Comparison of ENCODE assay signal across 19 cellular contexts in genomic region chr19:34228347-34228746, GRCh38.
"Had no signal": no experiment of that assay in that cellular context is flagged by ENCODE, and none has a peak within 500 bp of the region (broad histone marks: within the 10 kb centered on the region; RNA-seq: fewer than 3 reads in every experiment).

No MANE protein-coding gene starts in this region.

- DNase-seq: activated CD4-positive, alpha-beta memory T cell treated with anti-CD3 and anti-CD28 coated beads, Interleukin-2, amount 10 ng/mL, durations not matched to agents 7 days and 5 days; activated CD8-positive, alpha-beta memory T cell treated with anti-CD3 and anti-CD28 coated beads, Interleukin-2, amount 50 U/mL, for 48 hours; activated naive CD4-positive, alpha-beta T cell; dermis blood vessel endothelial cell; endodermal cell; glutamatergic neuron; immature natural killer cell; mucosa of descending colon; occipital lobe; stimulated activated CD4-positive, alpha-beta T cell treated with anti-CD3 and anti-CD28 coated beads, Interleukin-2, amount 100 ng/mL, for 24 hours; stimulated activated naive B cell treated with anti-CD40 and anti-IgM and Interleukin-4, amounts not matched to agents 10 μg/mL and 1 μg/mL and 100 μg/mL, for 72 hours; T-helper 2 cell; upper lobe of left lung had no signal

- H3K36me3 ChIP-seq: prostate gland had no signal

- H3K9me3 ChIP-seq: mucosa of descending colon, suprapubic skin, upper lobe of left lung had no signal

- H3K4me3 ChIP-seq: mucosa of descending colon, prostate gland, suprapubic skin, upper lobe of left lung had no signal

- H3K27ac Mint-ChIP-seq: activated CD4-positive, alpha-beta memory T cell treated with anti-CD3 and anti-CD28 coated beads, Interleukin-2, amount 10 ng/mL, durations not matched to agents 7 days and 5 days; endodermal cell; stimulated activated naive B cell treated with anti-CD40 and anti-IgM and Interleukin-4, amounts not matched to agents 10 μg/mL and 1 μg/mL and 100 μg/mL, for 72 hours had no signal

- H3K27me3 Mint-ChIP-seq: activated CD4-positive, alpha-beta memory T cell treated with anti-CD3 and anti-CD28 coated beads, Interleukin-2, amount 10 ng/mL, durations not matched to agents 7 days and 5 days; brain; natural killer cell treated with Interleukin-12 subunit alpha and Interleukin-12 subunit beta and Interleukin-15 and Interleukin-18, amount 100 ng/mL, for 72 hours; stimulated activated naive B cell treated with anti-CD40 and anti-IgM and Interleukin-4, amounts not matched to agents 10 μg/mL and 1 μg/mL and 100 μg/mL, for 72 hours had no signal

- H3K4me3 Mint-ChIP-seq: activated CD4-positive, alpha-beta memory T cell treated with anti-CD3 and anti-CD28 coated beads, Interleukin-2, amount 10 ng/mL, durations not matched to agents 7 days and 5 days; brain; endodermal cell; immature natural killer cell; natural killer cell treated with Interleukin-12 subunit alpha and Interleukin-12 subunit beta and Interleukin-15 and Interleukin-18, amount 100 ng/mL, for 72 hours; stimulated activated naive B cell treated with anti-CD40 and anti-IgM and Interleukin-4, amounts not matched to agents 10 μg/mL and 1 μg/mL and 100 μg/mL, for 72 hours had no signal

- H3K27ac ChIP-seq: suprapubic skin, upper lobe of left lung had no signal

- ATAC-seq: activated CD4-positive, CD25-positive, alpha-beta regulatory T cell treated with anti-CD3 and anti-CD28 coated beads, Interleukin-2, amount 50 U/mL, for 24 hours; mucosa of descending colon; natural killer cell treated with Interleukin-12 subunit alpha and Interleukin-12 subunit beta and Interleukin-15 and Interleukin-18, amount 100 ng/mL, for 72 hours; sciatic nerve; stimulated activated naive B cell treated with anti-CD40 and anti-IgM and Interleukin-4, amounts not matched to agents 10 μg/mL and 1 μg/mL and 100 μg/mL, for 72 hours had no signal

- H3K27me3 ChIP-seq: suprapubic skin, upper lobe of left lung had no signal

- H3K9me3 Mint-ChIP-seq: activated CD4-positive, alpha-beta memory T cell treated with anti-CD3 and anti-CD28 coated beads, Interleukin-2, amount 10 ng/mL, durations not matched to agents 7 days and 5 days; brain; endodermal cell; immature natural killer cell; natural killer cell treated with Interleukin-12 subunit alpha and Interleukin-12 subunit beta and Interleukin-15 and Interleukin-18, amount 100 ng/mL, for 72 hours; stimulated activated naive B cell treated with anti-CD40 and anti-IgM and Interleukin-4, amounts not matched to agents 10 μg/mL and 1 μg/mL and 100 μg/mL, for 72 hours had no signal
